ENCODE assay signal across 8 cellular contexts in the genomic region with DNA sequence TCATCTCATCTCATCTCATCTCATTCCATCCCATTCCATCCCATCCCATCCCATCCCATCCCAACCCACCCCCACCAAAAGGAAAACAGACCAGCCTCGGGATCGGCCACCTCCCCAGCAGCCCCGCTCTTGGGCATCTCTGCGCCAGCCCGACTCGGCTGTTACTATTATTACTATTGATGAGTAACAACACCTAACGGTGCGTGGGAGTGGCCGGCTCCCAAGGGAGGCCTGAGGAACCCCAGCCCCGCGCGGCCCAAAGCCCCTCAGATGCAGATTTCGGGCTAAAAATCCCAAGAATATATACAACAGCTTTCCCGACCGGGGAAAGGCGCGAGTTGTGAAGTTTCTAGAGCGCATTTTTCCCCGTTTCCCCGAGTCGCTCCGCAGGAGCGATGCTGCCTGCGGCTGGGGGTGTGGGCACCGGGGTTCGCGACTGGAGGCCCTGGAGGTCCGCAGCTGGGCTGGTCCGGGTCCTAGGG. TPM values are rescaled to one million over a fixed set of nuclear protein-coding genes. Genes with fewer than 3 reads are reported as not detected.
A peak's percentile ranks its signal among the peaks of the same experiment; 100 is the strongest.
DNase-seq lines count a peak whose midpoint lies in the region; ATAC-seq and TF ChIP-seq lines count a peak whose summit lies in the region.

No MANE protein-coding gene starts in this region.

- peak overlapping the region in 2 of 7 donors; percentile 13 to 45 for H3K27ac Mint-ChIP-seq in CD14-positive monocyte
- peak overlapping the region; percentile 84 for H3K27ac Mint-ChIP-seq in activated B cell treated with CpG ODN at 0.5 μM for 24 hours

- peak overlapping the region; percentile 66 to 92 (median 74) for H3K4me3 ChIP-seq in esophagus squamous epithelium
- peak overlapping the region; percentile 78 to 81 for H3K4me3 ChIP-seq in neutrophil (ENCODE audit: low read depth in 1 of 2, low read length in 1 of 2)

- POLR2A ChIA-PET in activated B cell treated with CpG ODN at 0.5 μM for 24 hours (lab: Charles Lee) = interaction anchor here (0.5 to 4.0 kb wide), 6 partner anchors 8 to 1267 kb away, joined by 3 to 36 read pairs (median 9); a partner anchor contains a TSS

- no peak for TF ChIP-seq CTCF in CD14-positive monocyte (IDR thresholded peaks at IDR 0.05)
- TF ChIP-seq CTCF in activated B cell treated with CpG ODN at 0.5 μM for 24 hours (IDR thresholded peaks at IDR 0.05) = no peak
- no peak for TF ChIP-seq CTCF in esophagus squamous epithelium (IDR thresholded peaks at IDR 0.05)
- TF ChIP-seq CTCF in neutrophil (IDR thresholded peaks at IDR 0.05) = no peak

- H3K4me1 Mint-ChIP-seq in CD14-positive monocyte (peaks cover 28% of the 10 kb centered on the region), activated B cell treated with CpG ODN at 0.5 μM for 24 hours (peaks cover 36% of the 10 kb centered on the region)

- H3K36me3 ChIP-seq in esophagus squamous epithelium = no peaks in the 10 kb centered on the region
- no peaks in the 10 kb centered on the region for H3K36me3 ChIP-seq in neutrophil

- H3K4me1 ChIP-seq in esophagus squamous epithelium (peaks cover 11 to 37% (median 14%) of the 10 kb centered on the region in 3 donors), neutrophil (ENCODE audit: control insufficient read depth in 1 of 2, insufficient read depth in 1 of 2, low read depth in 1 of 2, low read length in 1 of 2) (peaks cover 23 to 27% of the 10 kb centered on the region in 2 experiments)

- H3K9me3 Mint-ChIP-seq in CD14-positive monocyte (peaks cover 0 to 6% (median 0%) of the 10 kb centered on the region in 7 donors), activated B cell treated with CpG ODN at 0.5 μM for 24 hours (no peaks in the 10 kb centered on the region)

- ATAC-seq in GM19324 (IDR thresholded peaks at IDR 0.05; ENCODE audit: low FRiP score, unreplicated experiment) = peak; percentile 24
- peak; percentile 40 for ATAC-seq in HG03378 (IDR thresholded peaks at IDR 0.05; ENCODE audit: unreplicated experiment)
- peak; percentile 32 for ATAC-seq in activated B cell treated with CpG ODN at 0.5 μM for 24 hours (ENCODE audit: low read depth)

- intact Hi-C loops in CD14-positive monocyte (cut with micrococcal nuclease) (loop anchor here in 1 of 2 donors (2.0 to 5.0 kb wide), 2 partner anchors 38 to 88 kb away; no protein-coding TSS in a partner anchor), activated B cell treated with CpG ODN at 0.5 μM for 24 hours (cut with micrococcal nuclease) (loop anchor here (1.0 to 5.0 kb wide), 3 partner anchors 8 to 1778 kb away; a partner anchor contains a TSS), esophagus squamous epithelium (cut with DNase I) (no loop called here)

- TF ChIP-seq POLR2A in esophagus squamous epithelium (IDR thresholded peaks at IDR 0.05) = no peak

- H3K36me3 Mint-ChIP-seq in CD14-positive monocyte (peaks cover 0 to 12% of the 10 kb centered on the region in 2 donors), activated B cell treated with CpG ODN at 0.5 μM for 24 hours (ENCODE audit: low read depth) (peaks cover 5% of the 10 kb centered on the region)

- H3K27me3 Mint-ChIP-seq in CD14-positive monocyte (ENCODE audit: low read depth in 3 of 3) = peaks cover 2 to 7% (median 5%) of the 10 kb centered on the region in 3 donors
- no peaks in the 10 kb centered on the region for H3K27me3 Mint-ChIP-seq in activated B cell treated with CpG ODN at 0.5 μM for 24 hours

- WGBS in esophagus squamous epithelium, 2 donors = 0 to 4% methylated on average over 10 to 14 of the region's 29 CpGs

- DNase-seq in CD14-positive monocyte (ENCODE audit: low spot score) (no peak), activated B cell treated with CpG ODN at 0.5 μM for 24 hours (no peak), esophagus squamous epithelium (lab: John Stamatoyannopoulos, UW) (no peak), cerebellar cortex (ENCODE audit: low spot score) (no peak), NCI-H2107 (lab: John Stamatoyannopoulos, UW) (no peak)

- CTCF ChIA-PET in activated B cell treated with CpG ODN at 0.5 μM for 24 hours (lab: Charles Lee) = interaction anchor here (1.3 kb wide), 1 partner anchor 8 kb away, joined by 4 read pairs; no protein-coding TSS in a partner anchor

- H3K9me3 ChIP-seq in esophagus squamous epithelium = no peaks in the 10 kb centered on the region
- H3K9me3 ChIP-seq in neutrophil = no peaks in the 10 kb centered on the region

- H3K4me3 Mint-ChIP-seq in CD14-positive monocyte (peak overlapping the region; percentile 82 to 87), activated B cell treated with CpG ODN at 0.5 μM for 24 hours (peak overlapping the region; percentile 89)

- H3K27ac ChIP-seq in esophagus squamous epithelium (peak overlapping the region; percentile 76 to 89 (median 83)), neutrophil (peak overlapping the region; percentile 68)

- H3K27me3 ChIP-seq in esophagus squamous epithelium (no peaks in the 10 kb centered on the region), neutrophil (no peaks in the 10 kb centered on the region)

RNA-seq across cellular contexts. Expression of a gene that starts 0.6 kb away (rescaled TPM):
- polyA plus RNA-seq in CD14-positive monocyte = under 1 TPM; 0.27 to 0.93 TPM
- total RNA-seq in activated B cell treated with CpG ODN at 0.5 μM for 24 hours = 11.6 and 12.4 TPM in 2 replicates
- 10 to 100 TPM in 1 of 4 donors, 1 to 10 TPM in 3; 4.7 to 32.2 (median 5.8) TPM for total RNA-seq in esophagus squamous epithelium
